Comparison of ENCODE assay signal across 24 cellular contexts in genomic region chr1:95034506-95034905, GRCh38.
"Had no signal": no experiment of that assay in that cellular context is flagged by ENCODE, and none has a peak within 500 bp of the region (broad histone marks: within the 10 kb centered on the region; RNA-seq: fewer than 3 reads in every experiment).

No MANE protein-coding gene starts in this region.

- H3K4me3 Mint-ChIP-seq: activated B cell treated with CpG ODN at 0.5 μM for 24 hours; activated CD4-positive, alpha-beta memory T cell treated with anti-CD3 and anti-CD28 coated beads for 36 hours; activated naive CD8-positive, alpha-beta T cell treated with anti-CD3 and anti-CD28 coated beads for 36 hours; activated T-helper 17 cell treated with anti-CD3 and anti-CD28 coated beads, Interleukin-2, amount 50 U/mL, for 72 hours; nephron had no signal

- H3K9me3 ChIP-seq: esophagus muscularis mucosa, tibial nerve, uterus had no signal

- FAIRE-seq: endothelial cell of umbilical vein, islet of Langerhans had no signal

- H3K36me3 ChIP-seq: esophagus muscularis mucosa, uterus had no signal

- H3K4me1 ChIP-seq: esophagus muscularis mucosa, uterus had no signal

- H3K27ac ChIP-seq: esophagus muscularis mucosa, uterus had no signal

- ATAC-seq: activated T-helper 17 cell treated with anti-CD3 and anti-CD28 coated beads, Interleukin-2, amount 50 U/mL, for 72 hours; left lobe of liver had no signal

- H3K4me3 ChIP-seq: esophagus muscularis mucosa, hepatocyte, lung, tibial nerve, uterus had no signal

- H2AFZ ChIP-seq: hepatocyte had no signal

- H3K4me1 Mint-ChIP-seq: activated B cell treated with CpG ODN at 0.5 μM for 24 hours; activated naive CD8-positive, alpha-beta T cell treated with anti-CD3 and anti-CD28 coated beads for 36 hours; activated T-helper 17 cell treated with anti-CD3 and anti-CD28 coated beads, Interleukin-2, amount 50 U/mL, for 72 hours had no signal

- H3K27me3 ChIP-seq: esophagus muscularis mucosa, hepatocyte, tibial nerve, uterus had no signal

- H3K79me2 ChIP-seq: hepatocyte had no signal

- H3K27ac Mint-ChIP-seq: activated B cell treated with CpG ODN at 0.5 μM for 24 hours; activated CD4-positive, alpha-beta memory T cell treated with anti-CD3 and anti-CD28 coated beads for 36 hours; activated naive CD8-positive, alpha-beta T cell treated with anti-CD3 and anti-CD28 coated beads for 36 hours; activated T-helper 17 cell treated with anti-CD3 and anti-CD28 coated beads, Interleukin-2, amount 50 U/mL, for 72 hours; nephron had no signal

- H3K4me2 ChIP-seq: hepatocyte had no signal

- DNase-seq: activated B cell treated with CpG ODN at 0.5 μM for 24 hours; activated CD4-positive, alpha-beta memory T cell treated with anti-CD3 and anti-CD28 coated beads for 36 hours; activated CD4-positive, alpha-beta T cell treated with anti-CD3 and anti-CD28 coated beads for 4 hours; activated naive CD4-positive, alpha-beta T cell; activated naive CD8-positive, alpha-beta T cell treated with anti-CD3 and anti-CD28 coated beads for 36 hours; amniotic stem cell; dermis blood vessel endothelial cell; effector memory CD4-positive, alpha-beta T cell; midbrain; nucleus accumbens; posterior cingulate gyrus; retina; stimulated activated CD4-positive, alpha-beta T cell treated with anti-CD3 and anti-CD28 coated beads, Interleukin-2, amount 100 ng/mL, for 24 hours; stimulated activated naive CD8-positive, alpha-beta T cell treated with anti-CD3 and anti-CD28 coated beads, Interleukin-15, Interleukin-2, amounts not matched to agents 100 U/mL and 50 U/mL, for 24 hours; uterus had no signal

- H3K9me3 Mint-ChIP-seq: activated naive CD8-positive, alpha-beta T cell treated with anti-CD3 and anti-CD28 coated beads for 36 hours; activated T-helper 17 cell treated with anti-CD3 and anti-CD28 coated beads, Interleukin-2, amount 50 U/mL, for 72 hours; nephron had no signal

- H3K27me3 Mint-ChIP-seq: activated B cell treated with CpG ODN at 0.5 μM for 24 hours; activated CD4-positive, alpha-beta memory T cell treated with anti-CD3 and anti-CD28 coated beads for 36 hours; activated naive CD8-positive, alpha-beta T cell treated with anti-CD3 and anti-CD28 coated beads for 36 hours; activated T-helper 17 cell treated with anti-CD3 and anti-CD28 coated beads, Interleukin-2, amount 50 U/mL, for 72 hours had no signal
